In the genomic region with DNA sequence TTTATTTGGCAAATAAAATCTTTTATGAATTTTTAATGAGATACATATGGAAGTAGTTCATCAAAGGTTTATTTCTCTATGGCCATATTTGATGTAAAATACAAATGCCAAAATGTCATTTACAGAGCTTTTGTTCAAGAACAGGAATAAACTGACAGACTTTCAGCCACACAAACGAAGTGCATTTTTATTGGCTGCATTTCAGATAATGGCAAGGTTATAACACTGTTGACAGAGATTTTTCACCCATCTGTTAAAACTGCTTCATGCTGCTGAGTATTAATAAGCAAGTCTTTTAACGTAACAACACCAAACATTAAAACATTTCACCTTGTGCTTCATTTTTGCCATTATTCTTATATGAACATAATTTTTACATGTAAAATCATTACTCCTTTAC, we compare ENCODE assay signal across 13 cellular contexts.
A peak's percentile ranks its signal among the peaks of the same experiment; 100 is the strongest.
DNase-seq lines count a peak whose midpoint lies in the region; TF ChIP-seq lines count a peak whose summit lies in the region.
"Had no signal": no experiment of that assay in that cellular context is flagged by ENCODE, and none has a peak within 500 bp of the region (broad histone marks: within the 10 kb centered on the region; RNA-seq: fewer than 3 reads in every experiment).

No MANE protein-coding gene starts in this region.

- intact Hi-C loops in testis (cut with DNase I; ENCODE audit: low total_unique reads), result no loop called here

- H3K27ac ChIP-seq in testis, result no peak overlapping the region
- H3K27ac ChIP-seq: BLaER1 had no signal

- no peak for TF ChIP-seq POLR2A in erythroblast (IDR thresholded peaks at IDR 0.05; ENCODE audit: low read length)
- no peak for TF ChIP-seq POLR2A in testis (IDR thresholded peaks at IDR 0.05)

- no peaks in the 10 kb centered on the region for H3K36me3 ChIP-seq in testis (ENCODE audit: low read depth, missing control alignments)
- H3K36me3 ChIP-seq: BLaER1, HAP-1 had no signal

- no peaks in the 10 kb centered on the region for H3K9me3 ChIP-seq in testis
- H3K9me3 ChIP-seq: HAP-1 had no signal

- DNase-seq in DMS153 (lab: John Stamatoyannopoulos, UW) (peak; percentile 13), DMS153 treated with DMSO at 0.1 percent for 48 hours (lab: John Stamatoyannopoulos, UW; ENCODE audit: unreplicated experiment) (no peak), NCI-H1092 (lab: John Stamatoyannopoulos, UW) (peak; percentile 76), NCI-H2081 treated with DMSO at 0.1 percent for 48 hours (lab: John Stamatoyannopoulos, UW) (peak; percentile 35), cerebellum (ENCODE audit: low spot score) (peak; percentile 35), erythroblast (lab: John Stamatoyannopoulos, UW) (no peak), testis (no peak)
- DNase-seq: 8988T, AML-193, DND-41, GF-D8 had no signal

- TF ChIP-seq CTCF in testis (IDR thresholded peaks at IDR 0.05), result no peak

- WGBS in testis, 2 donors, result 57 to 76% methylated on average over 2 of the region's 2 CpGs

- no peaks in the 10 kb centered on the region for H3K4me1 ChIP-seq in testis
- H3K4me1 ChIP-seq: BLaER1, HAP-1 had no signal

- H3K4me3 ChIP-seq in testis, result no peak overlapping the region
- H3K4me3 ChIP-seq: BLaER1, HAP-1 had no signal

- H3K27me3 ChIP-seq in testis, result no peaks in the 10 kb centered on the region
- H3K27me3 ChIP-seq: BLaER1 had no signal

Comparison
In these comparisons a context has a peak if more than half of its experiments do, and no peak if none do; other contexts are left out.
1. DNase-seq: peak in DMS153 (single experiment), NCI-H1092 (single experiment), NCI-H2081 treated with DMSO at 0.1 percent for 48 hours (single experiment) and cerebellum (single experiment); none in DMS153 treated with DMSO at 0.1 percent for 48 hours (single experiment), erythroblast (0 of 2) and testis (single experiment).